9 cellular contexts compared by ENCODE assay signal in genomic region chr1:18955116-18955441, GRCh38. TPM values are rescaled to one million over a fixed set of nuclear protein-coding genes. Genes with fewer than 3 reads are reported as not detected.
DNase-seq lines count a peak whose midpoint lies in the region; ATAC-seq and TF ChIP-seq lines count a peak whose summit lies in the region.
"Had no signal": no experiment of that assay in that cellular context is flagged by ENCODE, and none has a peak within 500 bp of the region (broad histone marks: within the 10 kb centered on the region; RNA-seq: fewer than 3 reads in every experiment).

No MANE protein-coding gene starts in this region.

- no peak for DNase-seq in AG04450 (ENCODE audit: low read depth, low spot score)
- DNase-seq in dorsolateral prefrontal cortex, result no peak
- no peak for DNase-seq in natural killer cell
- no peak for DNase-seq in stimulated activated CD4-positive, alpha-beta T cell treated with anti-CD3 and anti-CD28 coated beads, Interleukin-1b, Interleukin-23, amount 100 ng/mL, for 48 hours
- no peak for DNase-seq in NOMO-1 treated with dmso at 0.1 percent for 144 hours (lab: John Stamatoyannopoulos, UW; ENCODE audit: unreplicated experiment)
- DNase-seq: MV-4-11 had no signal

- H3K27ac Mint-ChIP-seq in IgD-negative memory B cell (peak overlapping the region; percentile 35 to 100 (median 100)), natural killer cell (peak overlapping the region; percentile 99 to 100)

- intact Hi-C loops in dorsolateral prefrontal cortex (cut with DNase I), result loop anchor here (2.0 to 10.0 kb wide), 5 partner anchors 30 to 112 kb away; partner anchors contain the start of gene ALDH4A1 (in 1 of the 2)
- intact Hi-C loops in natural killer cell (cut with micrococcal nuclease), result no loop called here

- H3K9me3 ChIP-seq in AG04450 (ENCODE audit: control insufficient read depth, insufficient read depth, low read length), result no peaks in the 10 kb centered on the region

- H3K27ac ChIP-seq in AG04450 (ENCODE audit: low read depth, low read length) (no peak overlapping the region), dorsolateral prefrontal cortex (peak overlapping the region in 44 of 59 donors; percentile 0 to 90 (median 61))

- ATAC-seq in natural killer cell (no peak), HG03025 (IDR thresholded peaks at IDR 0.05; ENCODE audit: low FRiP score, unreplicated experiment) (no peak), HG03039 (IDR thresholded peaks at IDR 0.05; ENCODE audit: unreplicated experiment) (no peak)

- CTCF ChIA-PET in AG04450 (lab: Charles Lee), result interaction anchor here (0.6 to 4.8 kb wide), 5 partner anchors 42 to 656 kb away, joined by 3 to 27 read pairs (median 3); no protein-coding TSS in a partner anchor

- H3K36me3 Mint-ChIP-seq in IgD-negative memory B cell (no peaks in the 10 kb centered on the region), natural killer cell (no peaks in the 10 kb centered on the region)

- H3K4me1 Mint-ChIP-seq in IgD-negative memory B cell, result peaks cover 40 to 49% (median 45%) of the 10 kb centered on the region in 3 donors
- peaks cover 67% of the 10 kb centered on the region in 2 donors for H3K4me1 Mint-ChIP-seq in natural killer cell

- peaks cover 7% of the 10 kb centered on the region for H3K27me3 ChIP-seq in AG04450 (ENCODE audit: control insufficient read depth, insufficient read depth, low read length)
- H3K27me3 ChIP-seq in dorsolateral prefrontal cortex, result no peaks in the 10 kb centered on the region

- H3K4me3 Mint-ChIP-seq in IgD-negative memory B cell (peak overlapping the region; percentile 88 to 97 (median 92)), natural killer cell (peak overlapping the region; percentile 87)

- H3K4me3 ChIP-seq in AG04450 (ENCODE audit: low read depth, low read length) (peak overlapping the region; percentile 73), dorsolateral prefrontal cortex (peak overlapping the region; percentile 62 to 97 (median 79))

- POLR2A ChIA-PET in AG04450 (lab: Yijun Ruan, JAX), result interaction anchor here (1.1 to 1.8 kb wide), 2 partner anchors 28 kb away, joined by 3 to 10 read pairs; no protein-coding TSS in a partner anchor

- H3K9me3 Mint-ChIP-seq in IgD-negative memory B cell, result no peaks in the 10 kb centered on the region
- no peaks in the 10 kb centered on the region for H3K9me3 Mint-ChIP-seq in natural killer cell

- H3K27me3 Mint-ChIP-seq in IgD-negative memory B cell, result peaks cover 3% of the 10 kb centered on the region
- H3K27me3 Mint-ChIP-seq in natural killer cell (ENCODE audit: low read depth in 2 of 2), result no peaks in the 10 kb centered on the region

- TF ChIP-seq CTCF in AG04450 (IDR thresholded peaks at IDR 0.05; ENCODE audit: low read depth, low read length) (no peak), dorsolateral prefrontal cortex (IDR thresholded peaks at IDR 0.05 in 54 of 56, conservative IDR thresholded peaks at IDR 0.05 in 2 of 56; ENCODE audit: low read depth in 1 of 56, partially characterized antibody in 56 of 56) (no peak), natural killer cell (IDR thresholded peaks at IDR 0.05) (no peak)

RNA-seq across cellular contexts. Expression of gene IFFO2, which starts 1.4 kb away (rescaled TPM):
- polyA plus RNA-seq in AG04450 (2011; rRNA removed), result 6.8 and 7.8 TPM in 2 replicates
- polyA minus RNA-seq in AG04450 (2011; rRNA and poly(A)+ RNA removed), result 13.7 and 15.2 TPM in 2 replicates
- 1.5 TPM for polyA plus RNA-seq in IgD-negative memory B cell
- 10 to 100 TPM; 15.3 to 36.0 (median 21.7) TPM for total RNA-seq in dorsolateral prefrontal cortex
- 100 to 1,000 TPM in 1 of 3 donors, 10 to 100 TPM in 2; 52.4 to 105 (median 66.5) TPM for total RNA-seq in natural killer cell

RNA-seq across cellular contexts. Expression of gene ALDH4A1, which starts 52.7 kb away (rescaled TPM):
- polyA plus RNA-seq in AG04450 (2011; rRNA removed), result 8.8 and 14.7 TPM in 2 replicates
- 8.3 and 10.4 TPM in 2 replicates for polyA minus RNA-seq in AG04450 (2011; rRNA and poly(A)+ RNA removed)
- polyA plus RNA-seq in IgD-negative memory B cell, result 2.8 TPM
- 100 to 1,000 TPM in 1 of 120 experiments, 10 to 100 TPM in 119; 16.8 to 112 (median 40.4) TPM for total RNA-seq in dorsolateral prefrontal cortex
- 1 to 10 TPM; 3.4 to 4.1 (median 3.7) TPM for total RNA-seq in natural killer cell
